In the genomic region with DNA sequence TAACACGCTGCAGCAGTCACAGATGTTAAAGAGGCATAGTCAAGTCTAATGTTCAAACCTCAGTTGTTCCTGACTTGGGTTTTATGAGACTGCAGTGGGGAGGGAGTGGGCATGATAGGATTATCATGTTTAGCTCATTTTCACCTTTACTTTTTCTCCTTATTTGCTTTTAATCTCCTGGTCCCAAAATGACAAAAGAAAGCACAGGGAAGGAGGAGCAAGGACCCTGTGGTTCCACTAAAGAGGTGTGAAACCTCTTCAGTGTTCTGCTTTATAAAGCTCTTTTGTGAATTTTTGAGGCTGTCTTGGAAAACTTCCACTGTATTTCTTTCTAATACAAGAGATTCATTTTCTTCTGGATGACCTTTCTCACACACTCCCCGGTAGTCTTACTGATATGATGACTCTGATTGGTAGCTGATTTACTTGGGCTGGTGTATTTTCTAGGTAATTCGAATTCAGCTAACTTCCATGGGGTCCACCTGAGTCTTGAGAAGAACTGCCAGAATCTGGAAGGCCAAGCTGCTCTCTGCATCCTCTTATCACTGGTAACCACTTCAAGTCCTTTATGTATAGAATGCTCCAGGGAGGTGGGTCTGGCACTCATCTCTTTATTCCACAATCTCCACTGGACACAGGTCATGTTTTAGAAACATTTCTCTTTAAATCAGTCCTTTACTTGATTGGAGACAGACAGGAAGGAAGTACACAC, we compare ENCODE assay signal across 24 cellular contexts.
A peak's percentile ranks its signal among the peaks of the same experiment; 100 is the strongest.
DNase-seq lines count a peak whose midpoint lies in the region; ATAC-seq, FAIRE-seq and TF ChIP-seq lines count a peak whose summit lies in the region.
"Had no signal": no experiment of that assay in that cellular context is flagged by ENCODE, and none has a peak within 500 bp of the region (broad histone marks: within the 10 kb centered on the region; RNA-seq: fewer than 3 reads in every experiment).

No MANE protein-coding gene starts in this region.

- peak overlapping the region; percentile 39 for H3K18ac ChIP-seq in mesendoderm (ENCODE audit: low read length)

- no CpG with 5 or more reads among the region's 3 CpGs for WGBS in mesendoderm (ENCODE audit: extremely low coverage, insufficient coverage, low lambda C conversion rate)
- 73% methylated on average over 3 of the region's 3 CpGs for WGBS in mammary epithelial cell (ENCODE audit: low coverage, missing lambda C conversion rate)

- H3K56ac ChIP-seq in mesendoderm (ENCODE audit: low read length), result no peak overlapping the region

- peak; percentile 20 for FAIRE-seq in H54 (lab: Jason Lieb, UNC)
- FAIRE-seq in HTR-8/SVneo (lab: Jason Lieb, UNC), result peak; percentile 40
- FAIRE-seq: A204.1, G401.6, GM12891, HepG2 had no signal

- intact Hi-C loops in mammary epithelial cell (cut with micrococcal nuclease) (no loop called here), lower lobe of right lung (cut with DNase I) (no loop called here)

- H3K27ac ChIP-seq in SU-DHL-6 (ENCODE audit: low read depth, low read length), result no peak overlapping the region
- H3K27ac ChIP-seq in mesendoderm (ENCODE audit: low read depth, low read length), result peak overlapping the region; percentile 79
- no peak overlapping the region for H3K27ac ChIP-seq in mammary epithelial cell (ENCODE audit: insufficient read depth, low read depth, low read length)
- no peak overlapping the region for H3K27ac ChIP-seq in lower lobe of right lung
- H3K27ac ChIP-seq: HL-60 had no signal

- H4K5ac ChIP-seq in mesendoderm (ENCODE audit: low read length), result no peak overlapping the region

- no peak overlapping the region for H3K4ac ChIP-seq in mesendoderm (ENCODE audit: low read depth, low read length)

- peak overlapping the region; percentile 39 for H2AFZ ChIP-seq in SU-DHL-6 (ENCODE audit: low read depth, low read length, severe bottlenecking)
- no peak overlapping the region for H2AFZ ChIP-seq in mammary epithelial cell (ENCODE audit: low read depth, low read length)

- no peaks in the 10 kb centered on the region for H3F3A ChIP-seq in SU-DHL-6 (ENCODE audit: insufficient read depth)

- CTCF ChIA-PET in mammary epithelial cell (lab: Charles Lee; ENCODE audit: low non-redundant PET), result no interaction called here

- no peak for TF ChIP-seq CTCF in SU-DHL-6 (IDR thresholded peaks at IDR 0.05; ENCODE audit: insufficient read depth, low read length, poor library complexity, severe bottlenecking)
- no peak for TF ChIP-seq CTCF in mammary epithelial cell (conservative IDR thresholded peaks at IDR 0.05 in 1 of 2, IDR thresholded peaks at IDR 0.05 in 1 of 2; ENCODE audit: extremely low read depth in 1 of 2, insufficient read depth in 1 of 2, low read depth in 1 of 2, low read length in 2 of 2)
- no peak for TF ChIP-seq CTCF in lower lobe of right lung (IDR thresholded peaks at IDR 0.05)
- no peak for TF ChIP-seq CTCF in mesothelial cell of epicardium (IDR thresholded peaks at IDR 0.05; ENCODE audit: unreplicated experiment)

- H3K23ac ChIP-seq in mesendoderm (ENCODE audit: low read length), result no peak overlapping the region

- H3K27me3 Mint-ChIP-seq in mesothelial cell of epicardium (ENCODE audit: low read depth), result no peaks in the 10 kb centered on the region
- H3K27me3 Mint-ChIP-seq: CD4-positive, CD25-positive, alpha-beta regulatory T cell; CD8-positive, alpha-beta memory T cell; IgD-negative memory B cell had no signal

- H2BK5ac ChIP-seq in mesendoderm (ENCODE audit: low read length), result no peak overlapping the region

- no peak overlapping the region for H2BK120ac ChIP-seq in mesendoderm (ENCODE audit: low read depth, low read length)

- H3K27ac Mint-ChIP-seq in mesothelial cell of epicardium, result no peak overlapping the region
- H3K27ac Mint-ChIP-seq: CD4-positive, CD25-positive, alpha-beta regulatory T cell; CD8-positive, alpha-beta memory T cell; IgD-negative memory B cell had no signal

- H4K8ac ChIP-seq in mesendoderm (ENCODE audit: low read depth, low read length), result no peak overlapping the region

- peaks cover 15% of the 10 kb centered on the region for H3K4me1 Mint-ChIP-seq in mesothelial cell of epicardium
- H3K4me1 Mint-ChIP-seq: CD8-positive, alpha-beta memory T cell; IgD-negative memory B cell had no signal

- no peaks in the 10 kb centered on the region for H3K9me2 ChIP-seq in SU-DHL-6 (replicated peaks; ENCODE audit: insufficient read depth, low read length)

- H3K79me2 ChIP-seq in SU-DHL-6 (ENCODE audit: insufficient read depth, low read length) (no peaks in the 10 kb centered on the region), mesendoderm (ENCODE audit: control insufficient read depth, insufficient read depth, low read length) (no peaks in the 10 kb centered on the region), mammary epithelial cell (ENCODE audit: insufficient read depth, low read length) (no peaks in the 10 kb centered on the region)

- in situ Hi-C loops in mammary epithelial cell (cut with MboI; ENCODE audit: low sequenced_read_pairs in 2 of 2), result no loop called here

- H3K9ac ChIP-seq in SU-DHL-6 (ENCODE audit: low read length), result no peak overlapping the region
- no peak overlapping the region for H3K9ac ChIP-seq in mesendoderm (ENCODE audit: low read length)
- H3K9ac ChIP-seq in mammary epithelial cell (ENCODE audit: insufficient read depth, low read length), result no peak overlapping the region

- H3K9me3 ChIP-seq in SU-DHL-6 (ENCODE audit: insufficient read depth, low read length) (no peaks in the 10 kb centered on the region), mammary epithelial cell (replicated peaks; ENCODE audit: insufficient read depth, low read length) (no peaks in the 10 kb centered on the region), lower lobe of right lung (no peaks in the 10 kb centered on the region)
- H3K9me3 ChIP-seq: BE2C had no signal

- peaks cover 4% of the 10 kb centered on the region for H3K9me3 Mint-ChIP-seq in mesothelial cell of epicardium

- DNase-seq in H54 (ENCODE audit: insufficient read length, low spot score) (no peak), HTR-8/SVneo (ENCODE audit: insufficient read length, low spot score) (no peak), mesendoderm (peak; percentile 73), mammary epithelial cell (no peak), lower lobe of right lung (no peak), mesothelial cell of epicardium (ENCODE audit: low spot score in 2 of 2, unreplicated experiment in 2 of 2) (no peak)
- DNase-seq: ACHN; BE2C; C1 segment of cervical spinal cord; CD4-positive, CD25-positive, alpha-beta regulatory T cell; CD8-positive, alpha-beta memory T cell; COR-L47; DMS 273 treated with DMSO at 0.1 percent for 48 hours; GOT3; HCEC 1CT; KBM-7 had no signal

- H3K36me3 Mint-ChIP-seq in mesothelial cell of epicardium, result no peaks in the 10 kb centered on the region
- H3K36me3 Mint-ChIP-seq: CD4-positive, CD25-positive, alpha-beta regulatory T cell; CD8-positive, alpha-beta memory T cell had no signal

- no TSS peak for BruUV-seq in mammary epithelial cell (replicated peaks; lab: Mats Ljungman, UMichigan)

- H3K4me3 Mint-ChIP-seq in mesothelial cell of epicardium, result no peak overlapping the region
- H3K4me3 Mint-ChIP-seq: CD4-positive, CD25-positive, alpha-beta regulatory T cell; CD8-positive, alpha-beta memory T cell; IgD-negative memory B cell had no signal

- H3K27me3 ChIP-seq in SU-DHL-6 (ENCODE audit: low read length), result no peaks in the 10 kb centered on the region
- H3K27me3 ChIP-seq in mesendoderm (ENCODE audit: insufficient read depth, low read length, poor library complexity), result no peaks in the 10 kb centered on the region
- no peaks in the 10 kb centered on the region for H3K27me3 ChIP-seq in mammary epithelial cell (ENCODE audit: insufficient read depth, low read length)
- H3K27me3 ChIP-seq in lower lobe of right lung (ENCODE audit: low read depth), result no peaks in the 10 kb centered on the region
- H3K27me3 ChIP-seq: BE2C had no signal

- ATAC-seq in lower lobe of right lung (no peak), HG03108 (IDR thresholded peaks at IDR 0.05; ENCODE audit: unreplicated experiment) (no peak)
- ATAC-seq: HepG2 had no signal

- H3K79me1 ChIP-seq in mesendoderm (ENCODE audit: low read length), result no peaks in the 10 kb centered on the region

- H3K4me3 ChIP-seq in SU-DHL-6 (ENCODE audit: insufficient read depth, low read length, poor library complexity, severe bottlenecking) (no peak overlapping the region), mesendoderm (ENCODE audit: low read length) (no peak overlapping the region), mammary epithelial cell (replicated peaks in 1 of 3; ENCODE audit: insufficient read depth in 1 of 3, low read depth in 2 of 3, low read length in 3 of 3) (no peak overlapping the region), lower lobe of right lung (no peak overlapping the region)

- no peak for TF ChIP-seq POLR2A in H54 (IDR thresholded peaks at IDR 0.05; ENCODE audit: low read depth, low read length)

- no peak overlapping the region for H2AK5ac ChIP-seq in mesendoderm (ENCODE audit: low read length)

- peaks cover 10% of the 10 kb centered on the region for H3K4me1 ChIP-seq in mesendoderm (ENCODE audit: control insufficient read depth, low read depth, low read length)
- H3K4me1 ChIP-seq in mammary epithelial cell (ENCODE audit: insufficient read depth, low read length), result peaks cover 14% of the 10 kb centered on the region
- H3K4me1 ChIP-seq in lower lobe of right lung, result no peaks in the 10 kb centered on the region
- H3K4me1 ChIP-seq: BE2C had no signal

- H3K36me3 ChIP-seq in SU-DHL-6 (ENCODE audit: low read length), result no peaks in the 10 kb centered on the region
- H3K36me3 ChIP-seq in mesendoderm (ENCODE audit: control insufficient read depth, insufficient read depth, low read length), result no peaks in the 10 kb centered on the region
- H3K36me3 ChIP-seq in mammary epithelial cell (ENCODE audit: insufficient read depth, low read length), result no peaks in the 10 kb centered on the region
- no peaks in the 10 kb centered on the region for H3K36me3 ChIP-seq in lower lobe of right lung
- H3K36me3 ChIP-seq: BE2C had no signal

- H3K4me2 ChIP-seq in SU-DHL-6 (ENCODE audit: low read depth, low read length, poor library complexity, severe bottlenecking), result no peak overlapping the region
- no peak overlapping the region for H3K4me2 ChIP-seq in mesendoderm (ENCODE audit: low read length)
- no peak overlapping the region for H3K4me2 ChIP-seq in mammary epithelial cell (ENCODE audit: insufficient read depth, low read depth, low read length)

- no peak overlapping the region for H2BK15ac ChIP-seq in mesendoderm (replicated peaks; ENCODE audit: low read depth)

- H4K20me1 ChIP-seq in SU-DHL-6 (ENCODE audit: low read depth, low read length) (no peaks in the 10 kb centered on the region), mammary epithelial cell (ENCODE audit: insufficient read depth, low read length) (no peaks in the 10 kb centered on the region)

- dilution Hi-C loops in mammary epithelial cell (cut with HindIII; ENCODE audit: low sequenced_read_pairs), result no loop called here
